Comparison of ENCODE assay signal across 10 cellular contexts in genomic region chr5:133049726-133050048, GRCh38. TPM values are rescaled to one million over a fixed set of nuclear protein-coding genes. Genes with fewer than 3 reads are reported as not detected.
A peak's percentile ranks its signal among the peaks of the same experiment; 100 is the strongest.
DNase-seq lines count a peak whose midpoint lies in the region; ATAC-seq, FAIRE-seq and TF ChIP-seq lines count a peak whose summit lies in the region.
"Had no signal": no experiment of that assay in that cellular context is flagged by ENCODE, and none has a peak within 500 bp of the region (broad histone marks: within the 10 kb centered on the region; RNA-seq: fewer than 3 reads in every experiment).

No MANE protein-coding gene starts in this region.

- H3K9me3 Mint-ChIP-seq in activated T-cell treated with anti-CD3 and anti-CD28 coated beads, Interleukin-2, amount 50 U/mL, for 4 hours: no peaks in the 10 kb centered on the region

- no peaks in the 10 kb centered on the region for H3K27me3 ChIP-seq in NT2/D1 (ENCODE audit: insufficient read depth, insufficient read length)
- no peaks in the 10 kb centered on the region for H3K27me3 ChIP-seq in small intestine (ENCODE audit: control insufficient read depth in 2 of 2, insufficient read depth in 2 of 2, low read length in 2 of 2)
- H3K27me3 ChIP-seq in dorsolateral prefrontal cortex: no peaks in the 10 kb centered on the region

- no peak for ATAC-seq in activated T-cell treated with anti-CD3 and anti-CD28 coated beads, Interleukin-2, amount 50 U/mL, for 4 hours
- ATAC-seq in GM21529 (IDR thresholded peaks at IDR 0.05; ENCODE audit: unreplicated experiment): no peak
- no peak for ATAC-seq in HG03378 (IDR thresholded peaks at IDR 0.05; ENCODE audit: unreplicated experiment)

- peaks cover 6% of the 10 kb centered on the region for H3K36me3 ChIP-seq in NT2/D1 (ENCODE audit: insufficient read depth, insufficient read length, low read length)
- no peaks in the 10 kb centered on the region for H3K36me3 ChIP-seq in small intestine (ENCODE audit: control insufficient read depth in 2 of 2, insufficient read depth in 2 of 2, low read length in 2 of 2)

- TF ChIP-seq CTCF in dorsolateral prefrontal cortex (IDR thresholded peaks at IDR 0.05 in 54 of 56, conservative IDR thresholded peaks at IDR 0.05 in 2 of 56; ENCODE audit: low read depth in 1 of 56, partially characterized antibody in 56 of 56): no peak

- peaks cover 26% of the 10 kb centered on the region for H3K4me1 Mint-ChIP-seq in activated T-cell treated with anti-CD3 and anti-CD28 coated beads, Interleukin-2, amount 50 U/mL, for 4 hours (ENCODE audit: low read depth)

- H3K27me3 Mint-ChIP-seq in activated T-cell treated with anti-CD3 and anti-CD28 coated beads, Interleukin-2, amount 50 U/mL, for 4 hours (ENCODE audit: low read depth): no peaks in the 10 kb centered on the region

- H3K9me3 ChIP-seq in NT2/D1 (ENCODE audit: insufficient read depth, low read length): no peaks in the 10 kb centered on the region
- no peaks in the 10 kb centered on the region for H3K9me3 ChIP-seq in small intestine (ENCODE audit: control insufficient read depth, low read depth)

- H3K4me3 Mint-ChIP-seq in activated T-cell treated with anti-CD3 and anti-CD28 coated beads, Interleukin-2, amount 50 U/mL, for 4 hours: peak overlapping the region; percentile 62

- intact Hi-C loops in dorsolateral prefrontal cortex (cut with DNase I): loop anchor here (2.0 to 10.0 kb wide), 3 partner anchors 87 to 185 kb away; partner anchors contain the start of genes AFF4 (in 2 of the 2), GDF9 (in 1 of the 2) and UQCRQ (in 1 of the 2)

- peak overlapping the region; percentile 10 for H3K9ac ChIP-seq in NT2/D1 (ENCODE audit: insufficient read length, low read depth)

- no peak for DNase-seq in activated T-cell treated with anti-CD3 and anti-CD28 coated beads, Interleukin-2, amount 50 U/mL, for 4 hours
- DNase-seq in activated T-cell treated with anti-CD3 and anti-CD28 coated beads for 4 hours (no peak), NT2/D1 (ENCODE audit: low read depth, low spot score) (no peak), epithelial cell of prostate (ENCODE audit: low read depth, low spot score) (no peak), small intestine (peak; percentile 58), dorsolateral prefrontal cortex (no peak)
- DNase-seq: midbrain, NCI-H446 treated with DMSO at 0.1 percent for 48 hours had no signal

- H3K4me1 ChIP-seq in NT2/D1 (ENCODE audit: insufficient read depth, insufficient read length) (peaks cover 2% of the 10 kb centered on the region), small intestine (ENCODE audit: control insufficient read depth in 2 of 2, insufficient read depth in 1 of 2, low read depth in 1 of 2, low read length in 1 of 2) (peaks cover 7 to 14% of the 10 kb centered on the region in 2 donors)

- H3K27ac ChIP-seq in epithelial cell of prostate: peak overlapping the region; percentile 2
- H3K27ac ChIP-seq in small intestine (ENCODE audit: low read depth in 1 of 2, low read length in 1 of 2): no peak overlapping the region
- peak overlapping the region in 29 of 59 donors; percentile 1 to 100 (median 39) for H3K27ac ChIP-seq in dorsolateral prefrontal cortex

- H3K36me3 Mint-ChIP-seq in activated T-cell treated with anti-CD3 and anti-CD28 coated beads, Interleukin-2, amount 50 U/mL, for 4 hours (ENCODE audit: insufficient read depth): peaks cover 6% of the 10 kb centered on the region

- WGBS in small intestine, 3 donors: 14 to 33% (median 19%) methylated on average over 1 of the region's 1 CpG

- no peak for FAIRE-seq in small intestine (lab: Jason Lieb, UNC)

- H3K4me3 ChIP-seq in NT2/D1 (ENCODE audit: insufficient read length, low read depth) (no peak overlapping the region), small intestine (ENCODE audit: low read depth in 1 of 2, low read length in 2 of 2) (no peak overlapping the region), dorsolateral prefrontal cortex (no peak overlapping the region)

RNA-seq across cellular contexts. Expression of gene HSPA4, which starts 2.1 kb away (rescaled TPM):
- total RNA-seq in activated T-cell treated with anti-CD3 and anti-CD28 coated beads, Interleukin-2, amount 50 U/mL, for 4 hours: 100 to 1,000 TPM; 258 to 302 (median 277) TPM
- 10 to 100 TPM; 30.9 to 44.7 (median 37.6) TPM for polyA plus RNA-seq in small intestine
- 100 to 1,000 TPM in 51 of 120 experiments, 10 to 100 TPM in 69; 61.6 to 183 (median 97.3) TPM for total RNA-seq in dorsolateral prefrontal cortex

RNA-seq across cellular contexts. Expression of gene ZCCHC10, which starts 23.3 kb away (rescaled TPM):
- 10 to 100 TPM; 29.2 to 33.9 (median 31.7) TPM for total RNA-seq in activated T-cell treated with anti-CD3 and anti-CD28 coated beads, Interleukin-2, amount 50 U/mL, for 4 hours
- 10 to 100 TPM; 24.4 to 39.7 (median 28.1) TPM for polyA plus RNA-seq in small intestine
- 10 to 100 TPM in 115 of 120 experiments, 1 to 10 TPM in 5; 7.5 to 24.1 (median 14.4) TPM for total RNA-seq in dorsolateral prefrontal cortex
